ENCODE assay signal across 1 cellular context in the genomic region with DNA sequence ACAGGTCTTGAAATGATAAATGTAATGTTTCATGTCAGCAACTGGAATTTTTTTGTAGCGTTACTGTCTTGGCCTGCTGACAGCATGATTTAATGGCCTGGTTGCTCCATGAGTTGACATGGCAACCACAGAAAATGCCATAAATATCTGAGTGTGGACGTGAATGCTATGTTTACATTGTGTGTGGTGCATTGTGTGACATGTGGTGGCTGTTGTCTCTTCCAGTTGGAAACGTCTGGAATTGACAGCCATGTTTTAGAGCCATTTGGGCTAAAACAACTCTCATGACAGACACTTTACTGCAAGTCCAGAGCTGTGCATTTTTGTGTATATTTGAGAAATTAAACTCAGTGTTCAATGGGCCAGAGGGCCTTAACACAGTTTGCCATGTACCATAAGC.
TF ChIP-seq lines count a peak whose summit lies in the region.

No MANE protein-coding gene starts in this region.

TF ChIP-seq in K562, 482 proteins besides CTCF, POLR2A, EP300 and RAD21 (continued from another document and continues in another):
- TF ChIP-seq, protein P1, sequence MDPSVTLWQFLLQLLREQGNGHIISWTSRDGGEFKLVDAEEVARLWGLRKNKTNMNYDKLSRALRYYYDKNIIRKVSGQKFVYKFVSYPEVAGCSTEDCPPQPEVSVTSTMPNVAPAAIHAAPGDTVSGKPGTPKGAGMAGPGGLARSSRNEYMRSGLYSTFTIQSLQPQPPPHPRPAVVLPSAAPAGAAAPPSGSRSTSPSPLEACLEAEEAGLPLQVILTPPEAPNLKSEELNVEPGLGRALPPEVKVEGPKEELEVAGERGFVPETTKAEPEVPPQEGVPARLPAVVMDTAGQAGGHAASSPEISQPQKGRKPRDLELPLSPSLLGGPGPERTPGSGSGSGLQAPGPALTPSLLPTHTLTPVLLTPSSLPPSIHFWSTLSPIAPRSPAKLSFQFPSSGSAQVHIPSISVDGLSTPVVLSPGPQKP (CRISPR knock-in tag; IDR thresholded peaks at IDR 0.05), result no peak
- TF ChIP-seq ZFX (CRISPR knock-in tag; IDR thresholded peaks at IDR 0.05) (no peak), CHD4 (IDR thresholded peaks at IDR 0.05; ENCODE audit: insufficient read depth, insufficient replicate concordance, low read depth, low read length, poor library complexity, severe bottlenecking) (no peak), CCAR2 (IDR thresholded peaks at IDR 0.05; ENCODE audit: low read depth, low read length) (no peak), JUN (IDR thresholded peaks at IDR 0.05; ENCODE audit: borderline replicate concordance, low read depth, low read length) (0 out of 2 replicates have a peak, but pooled peaks have one; percentile 22), JUN (CRISPR knock-in tag; IDR thresholded peaks at IDR 0.05; ENCODE audit: borderline replicate concordance) (no peak), CEBPB (tag; IDR thresholded peaks at IDR 0.05) (peak; percentile 84), GABPB2 (CRISPR knock-in tag; conservative IDR thresholded peaks at IDR 0.05) (no peak), ZNF584 (CRISPR knock-in tag; IDR thresholded peaks at IDR 0.05; ENCODE audit: low read depth) (0 out of 2 replicates have a peak, but pooled peaks have one; percentile 72), SMAD4 (CRISPR knock-in tag; conservative IDR thresholded peaks at IDR 0.05) (peak; percentile 86), SOX6 (IDR thresholded peaks at IDR 0.05) (peak; percentile 82), RFX5 (IDR thresholded peaks at IDR 0.05; ENCODE audit: low read depth, low read length) (no peak), NFE2L1 (tag; IDR thresholded peaks at IDR 0.05; ENCODE audit: borderline replicate concordance, low read depth) (no peak), ZNF124 (CRISPR knock-in tag; IDR thresholded peaks at IDR 0.05) (no peak), ZBTB7A (IDR thresholded peaks at IDR 0.05; ENCODE audit: borderline replicate concordance, control insufficient read depth, low read depth, low read length) (no peak), MTA1 (IDR thresholded peaks at IDR 0.05; ENCODE audit: borderline replicate concordance) (no peak), CHD2 (IDR thresholded peaks at IDR 0.05; ENCODE audit: low read depth, low read length) (no peak), ZSCAN32 (CRISPR knock-in tag; IDR thresholded peaks at IDR 0.05) (no peak; the same call in 1 of the 2 replicates), FOSL1 (tag; conservative IDR thresholded peaks at IDR 0.05) (no peak; the same call in 1 of the 2 replicates), SAFB2 (IDR thresholded peaks at IDR 0.05; ENCODE audit: borderline replicate concordance, low read depth, low read length, severe bottlenecking) (no peak), FOS (IDR thresholded peaks at IDR 0.05; ENCODE audit: extremely low read depth, insufficient read length) (no peak), C11orf30 (IDR thresholded peaks at IDR 0.05; ENCODE audit: low read depth) (no peak), ZZZ3 (IDR thresholded peaks at IDR 0.05) (no peak), SIN3B (IDR thresholded peaks at IDR 0.05; ENCODE audit: low read depth) (no peak), ZBTB17 (CRISPR knock-in tag; IDR thresholded peaks at IDR 0.05) (peak; percentile 82), ZNF133 (CRISPR knock-in tag; IDR thresholded peaks at IDR 0.05) (no peak), STAT5A (IDR thresholded peaks at IDR 0.05; ENCODE audit: borderline replicate concordance, low read length) (0 out of 2 replicates have a peak, but pooled peaks have one; percentile 25), TOE1 (IDR thresholded peaks at IDR 0.05; ENCODE audit: borderline replicate concordance) (no peak), TOE1 (CRISPR knock-in tag; IDR thresholded peaks at IDR 0.05; ENCODE audit: borderline replicate concordance, low read depth) (no peak), ZNF699 (CRISPR knock-in tag; IDR thresholded peaks at IDR 0.05; ENCODE audit: insufficient replicate concordance) (no peak), NUFIP1 (IDR thresholded peaks at IDR 0.05; ENCODE audit: partially characterized antibody) (no peak), ZNF766 (CRISPR knock-in tag; conservative IDR thresholded peaks at IDR 0.05) (peak; percentile 90), FOXK1 (CRISPR knock-in tag; IDR thresholded peaks at IDR 0.05; ENCODE audit: borderline replicate concordance) (0 out of 2 replicates have a peak, but pooled peaks have one; percentile 42), ETV1 (tag; conservative IDR thresholded peaks at IDR 0.05; ENCODE audit: low read depth) (peak; percentile 17; the same call in 1 of the 2 replicates), RBM14 (IDR thresholded peaks at IDR 0.05; ENCODE audit: borderline replicate concordance, insufficient read depth, low read depth, low read length) (no peak)
- TF ChIP-seq, protein P2, sequence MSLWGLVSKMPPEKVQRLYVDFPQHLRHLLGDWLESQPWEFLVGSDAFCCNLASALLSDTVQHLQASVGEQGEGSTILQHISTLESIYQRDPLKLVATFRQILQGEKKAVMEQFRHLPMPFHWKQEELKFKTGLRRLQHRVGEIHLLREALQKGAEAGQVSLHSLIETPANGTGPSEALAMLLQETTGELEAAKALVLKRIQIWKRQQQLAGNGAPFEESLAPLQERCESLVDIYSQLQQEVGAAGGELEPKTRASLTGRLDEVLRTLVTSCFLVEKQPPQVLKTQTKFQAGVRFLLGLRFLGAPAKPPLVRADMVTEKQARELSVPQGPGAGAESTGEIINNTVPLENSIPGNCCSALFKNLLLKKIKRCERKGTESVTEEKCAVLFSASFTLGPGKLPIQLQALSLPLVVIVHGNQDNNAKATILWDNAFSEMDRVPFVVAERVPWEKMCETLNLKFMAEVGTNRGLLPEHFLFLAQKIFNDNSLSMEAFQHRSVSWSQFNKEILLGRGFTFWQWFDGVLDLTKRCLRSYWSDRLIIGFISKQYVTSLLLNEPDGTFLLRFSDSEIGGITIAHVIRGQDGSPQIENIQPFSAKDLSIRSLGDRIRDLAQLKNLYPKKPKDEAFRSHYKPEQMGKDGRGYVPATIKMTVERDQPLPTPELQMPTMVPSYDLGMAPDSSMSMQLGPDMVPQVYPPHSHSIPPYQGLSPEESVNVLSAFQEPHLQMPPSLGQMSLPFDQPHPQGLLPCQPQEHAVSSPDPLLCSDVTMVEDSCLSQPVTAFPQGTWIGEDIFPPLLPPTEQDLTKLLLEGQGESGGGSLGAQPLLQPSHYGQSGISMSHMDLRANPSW (CRISPR knock-in tag; IDR thresholded peaks at IDR 0.05), result no peak
- TF ChIP-seq, protein P3, sequence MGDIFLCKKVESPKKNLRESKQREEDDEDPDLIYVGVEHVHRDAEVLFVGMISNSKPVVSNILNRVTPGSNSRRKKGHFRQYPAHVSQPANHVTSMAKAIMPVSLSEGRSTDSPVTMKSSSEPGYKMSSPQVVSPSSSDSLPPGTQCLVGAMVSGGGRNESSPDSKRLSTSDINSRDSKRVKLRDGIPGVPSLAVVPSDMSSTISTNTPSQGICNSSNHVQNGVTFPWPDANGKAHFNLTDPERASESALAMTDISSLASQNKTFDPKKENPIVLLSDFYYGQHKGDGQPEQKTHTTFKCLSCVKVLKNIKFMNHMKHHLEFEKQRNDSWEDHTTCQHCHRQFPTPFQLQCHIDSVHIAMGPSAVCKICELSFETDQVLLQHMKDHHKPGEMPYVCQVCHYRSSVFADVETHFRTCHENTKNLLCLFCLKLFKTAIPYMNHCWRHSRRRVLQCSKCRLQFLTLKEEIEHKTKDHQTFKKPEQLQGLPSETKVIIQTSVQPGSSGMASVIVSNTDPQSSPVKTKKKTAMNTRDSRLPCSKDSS (IDR thresholded peaks at IDR 0.05; ENCODE audit: low read depth, partially characterized antibody), result no peak
- TF ChIP-seq, protein P4, sequence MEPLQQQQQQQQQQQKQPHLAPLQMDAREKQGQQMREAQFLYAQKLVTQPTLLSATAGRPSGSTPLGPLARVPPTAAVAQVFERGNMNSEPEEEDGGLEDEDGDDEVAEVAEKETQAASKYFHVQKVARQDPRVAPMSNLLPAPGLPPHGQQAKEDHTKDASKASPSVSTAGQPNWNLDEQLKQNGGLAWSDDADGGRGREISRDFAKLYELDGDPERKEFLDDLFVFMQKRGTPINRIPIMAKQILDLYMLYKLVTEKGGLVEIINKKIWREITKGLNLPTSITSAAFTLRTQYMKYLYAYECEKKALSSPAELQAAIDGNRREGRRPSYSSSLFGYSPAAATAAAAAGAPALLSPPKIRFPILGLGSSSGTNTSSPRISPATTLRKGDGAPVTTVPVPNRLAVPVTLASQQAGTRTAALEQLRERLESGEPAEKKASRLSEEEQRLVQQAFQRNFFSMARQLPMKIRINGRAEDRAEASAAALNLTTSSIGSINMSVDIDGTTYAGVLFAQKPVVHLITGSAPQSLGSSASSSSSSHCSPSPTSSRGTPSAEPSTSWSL (CRISPR knock-in tag; IDR thresholded peaks at IDR 0.05; ENCODE audit: borderline replicate concordance), result no peak
- TF ChIP-seq, protein P5, sequence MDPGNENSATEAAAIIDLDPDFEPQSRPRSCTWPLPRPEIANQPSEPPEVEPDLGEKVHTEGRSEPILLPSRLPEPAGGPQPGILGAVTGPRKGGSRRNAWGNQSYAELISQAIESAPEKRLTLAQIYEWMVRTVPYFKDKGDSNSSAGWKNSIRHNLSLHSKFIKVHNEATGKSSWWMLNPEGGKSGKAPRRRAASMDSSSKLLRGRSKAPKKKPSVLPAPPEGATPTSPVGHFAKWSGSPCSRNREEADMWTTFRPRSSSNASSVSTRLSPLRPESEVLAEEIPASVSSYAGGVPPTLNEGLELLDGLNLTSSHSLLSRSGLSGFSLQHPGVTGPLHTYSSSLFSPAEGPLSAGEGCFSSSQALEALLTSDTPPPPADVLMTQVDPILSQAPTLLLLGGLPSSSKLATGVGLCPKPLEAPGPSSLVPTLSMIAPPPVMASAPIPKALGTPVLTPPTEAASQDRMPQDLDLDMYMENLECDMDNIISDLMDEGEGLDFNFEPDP (CRISPR knock-in tag; IDR thresholded peaks at IDR 0.05), result no peak
- TF ChIP-seq, protein P6, sequence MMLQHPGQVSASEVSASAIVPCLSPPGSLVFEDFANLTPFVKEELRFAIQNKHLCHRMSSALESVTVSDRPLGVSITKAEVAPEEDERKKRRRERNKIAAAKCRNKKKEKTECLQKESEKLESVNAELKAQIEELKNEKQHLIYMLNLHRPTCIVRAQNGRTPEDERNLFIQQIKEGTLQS (IDR thresholded peaks at IDR 0.05), result no peak
- TF ChIP-seq, protein P6 (CRISPR knock-in tag; conservative IDR thresholded peaks at IDR 0.05), result no peak
- TF ChIP-seq, protein P7, sequence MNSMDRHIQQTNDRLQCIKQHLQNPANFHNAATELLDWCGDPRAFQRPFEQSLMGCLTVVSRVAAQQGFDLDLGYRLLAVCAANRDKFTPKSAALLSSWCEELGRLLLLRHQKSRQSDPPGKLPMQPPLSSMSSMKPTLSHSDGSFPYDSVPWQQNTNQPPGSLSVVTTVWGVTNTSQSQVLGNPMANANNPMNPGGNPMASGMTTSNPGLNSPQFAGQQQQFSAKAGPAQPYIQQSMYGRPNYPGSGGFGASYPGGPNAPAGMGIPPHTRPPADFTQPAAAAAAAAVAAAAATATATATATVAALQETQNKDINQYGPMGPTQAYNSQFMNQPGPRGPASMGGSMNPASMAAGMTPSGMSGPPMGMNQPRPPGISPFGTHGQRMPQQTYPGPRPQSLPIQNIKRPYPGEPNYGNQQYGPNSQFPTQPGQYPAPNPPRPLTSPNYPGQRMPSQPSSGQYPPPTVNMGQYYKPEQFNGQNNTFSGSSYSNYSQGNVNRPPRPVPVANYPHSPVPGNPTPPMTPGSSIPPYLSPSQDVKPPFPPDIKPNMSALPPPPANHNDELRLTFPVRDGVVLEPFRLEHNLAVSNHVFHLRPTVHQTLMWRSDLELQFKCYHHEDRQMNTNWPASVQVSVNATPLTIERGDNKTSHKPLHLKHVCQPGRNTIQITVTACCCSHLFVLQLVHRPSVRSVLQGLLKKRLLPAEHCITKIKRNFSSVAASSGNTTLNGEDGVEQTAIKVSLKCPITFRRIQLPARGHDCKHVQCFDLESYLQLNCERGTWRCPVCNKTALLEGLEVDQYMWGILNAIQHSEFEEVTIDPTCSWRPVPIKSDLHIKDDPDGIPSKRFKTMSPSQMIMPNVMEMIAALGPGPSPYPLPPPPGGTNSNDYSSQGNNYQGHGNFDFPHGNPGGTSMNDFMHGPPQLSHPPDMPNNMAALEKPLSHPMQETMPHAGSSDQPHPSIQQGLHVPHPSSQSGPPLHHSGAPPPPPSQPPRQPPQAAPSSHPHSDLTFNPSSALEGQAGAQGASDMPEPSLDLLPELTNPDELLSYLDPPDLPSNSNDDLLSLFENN (IDR thresholded peaks at IDR 0.05; ENCODE audit: low read depth in 2 of 2, low read length in 2 of 2), result no peak
- TF ChIP-seq, protein P8, sequence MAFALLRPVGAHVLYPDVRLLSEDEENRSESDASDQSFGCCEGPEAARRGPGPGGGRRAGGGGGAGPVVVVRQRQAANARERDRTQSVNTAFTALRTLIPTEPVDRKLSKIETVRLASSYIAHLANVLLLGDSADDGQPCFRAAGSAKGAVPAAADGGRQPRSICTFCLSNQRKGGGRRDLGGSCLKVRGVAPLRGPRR (CRISPR knock-in tag; IDR thresholded peaks at IDR 0.05), result peak; percentile 37; the same call in 1 of the 2 replicates
- TF ChIP-seq, protein P9, sequence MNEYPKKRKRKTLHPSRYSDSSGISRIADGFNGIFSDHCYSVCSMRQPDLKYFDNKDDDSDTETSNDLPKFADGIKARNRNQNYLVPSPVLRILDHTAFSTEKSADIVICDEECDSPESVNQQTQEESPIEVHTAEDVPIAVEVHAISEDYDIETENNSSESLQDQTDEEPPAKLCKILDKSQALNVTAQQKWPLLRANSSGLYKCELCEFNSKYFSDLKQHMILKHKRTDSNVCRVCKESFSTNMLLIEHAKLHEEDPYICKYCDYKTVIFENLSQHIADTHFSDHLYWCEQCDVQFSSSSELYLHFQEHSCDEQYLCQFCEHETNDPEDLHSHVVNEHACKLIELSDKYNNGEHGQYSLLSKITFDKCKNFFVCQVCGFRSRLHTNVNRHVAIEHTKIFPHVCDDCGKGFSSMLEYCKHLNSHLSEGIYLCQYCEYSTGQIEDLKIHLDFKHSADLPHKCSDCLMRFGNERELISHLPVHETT (CRISPR knock-in tag; conservative IDR thresholded peaks at IDR 0.05 in 1 of 2, IDR thresholded peaks at IDR 0.05 in 1 of 2), result peak in 1 of 2 experiments; percentile 84; a peak in 2 of 4 replicates
- TF ChIP-seq, protein P10, sequence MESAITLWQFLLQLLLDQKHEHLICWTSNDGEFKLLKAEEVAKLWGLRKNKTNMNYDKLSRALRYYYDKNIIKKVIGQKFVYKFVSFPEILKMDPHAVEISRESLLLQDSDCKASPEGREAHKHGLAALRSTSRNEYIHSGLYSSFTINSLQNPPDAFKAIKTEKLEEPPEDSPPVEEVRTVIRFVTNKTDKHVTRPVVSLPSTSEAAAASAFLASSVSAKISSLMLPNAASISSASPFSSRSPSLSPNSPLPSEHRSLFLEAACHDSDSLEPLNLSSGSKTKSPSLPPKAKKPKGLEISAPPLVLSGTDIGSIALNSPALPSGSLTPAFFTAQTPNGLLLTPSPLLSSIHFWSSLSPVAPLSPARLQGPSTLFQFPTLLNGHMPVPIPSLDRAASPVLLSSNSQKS (CRISPR knock-in tag; IDR thresholded peaks at IDR 0.05), result no peak
